8 cellular contexts compared by ENCODE assay signal in the genomic region with DNA sequence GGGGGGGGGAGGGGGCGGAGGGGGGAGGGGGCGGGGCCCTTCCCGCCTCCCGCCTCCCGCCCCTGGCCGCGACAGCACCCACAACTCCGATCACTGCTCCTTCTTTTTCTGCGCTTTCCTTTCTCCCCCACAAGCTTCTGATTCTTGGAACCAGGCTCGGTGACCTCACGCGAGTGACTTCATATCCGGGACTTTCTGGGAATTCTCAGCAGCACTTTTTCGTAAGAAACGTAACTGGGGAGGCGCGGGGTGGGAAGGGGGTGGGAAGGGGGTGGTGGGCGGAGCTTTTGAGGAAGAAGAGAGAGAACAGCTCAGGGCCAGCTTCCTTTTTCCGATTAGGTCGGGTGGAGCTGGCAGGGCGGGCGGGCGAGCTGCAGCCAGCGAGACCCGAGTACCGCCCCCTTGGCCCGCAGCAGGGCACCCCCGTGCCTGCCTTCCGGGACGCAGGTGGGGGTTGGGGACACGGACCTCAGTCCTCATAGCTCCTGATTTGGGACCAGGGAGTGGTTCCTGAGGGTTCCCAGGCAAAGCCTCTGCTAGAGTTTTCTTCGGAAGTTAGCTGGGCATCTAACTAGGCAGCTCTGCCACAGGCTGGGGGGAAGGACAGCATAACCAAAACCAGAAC. TPM values are rescaled to one million over a fixed set of nuclear protein-coding genes. Genes with fewer than 3 reads are reported as not detected.
DNase-seq lines count a peak whose midpoint lies in the region; ATAC-seq and TF ChIP-seq lines count a peak whose summit lies in the region.

No MANE protein-coding gene starts in this region.

- 1 to 6% methylated on average over 19 to 32 of the region's 32 CpGs for WGBS in GM23248 (ENCODE audit: low coverage in 1 of 2, low lambda C conversion rate in 2 of 2, missing lambda C conversion rate in 2 of 2), 2 experiments

- H3K9me2 ChIP-seq in GM23248 (ENCODE audit: insufficient read depth) = no peaks in the 10 kb centered on the region

- CTCF ChIA-PET in Caco-2 (lab: Charles Lee) = interaction anchor here (0.8 to 1.9 kb wide), 5 partner anchors 23 to 111 kb away, joined by 3 to 11 read pairs (median 4); no protein-coding TSS in a partner anchor
- CTCF ChIA-PET in activated CD4-positive, alpha-beta T cell treated with anti-CD3 and anti-CD28 coated beads for 36 hours (lab: Charles Lee) = interaction anchor here (0.7 to 4.1 kb wide), 7 partner anchors 10 to 114 kb away, joined by 3 to 24 read pairs (median 8); no protein-coding TSS in a partner anchor

- peak overlapping the region; percentile 78 for H3K27ac ChIP-seq in GM23248

- BruUV-seq in Caco-2 (replicated peaks; lab: Mats Ljungman, UMichigan) = no TSS peak

- in situ Hi-C loops in GM23248 (cut with MboI) = no loop called here

- H2AFZ ChIP-seq in GM23248 = peak overlapping the region; percentile 74

- H3K4me1 ChIP-seq in Caco-2 (peaks cover 24% of the 10 kb centered on the region), GM23248 (ENCODE audit: insufficient read depth) (peaks cover 15% of the 10 kb centered on the region)

- peak overlapping the region; percentile 94 for H3K27ac Mint-ChIP-seq in Caco-2 (ENCODE audit: unreplicated experiment)
- H3K27ac Mint-ChIP-seq in activated CD4-positive, alpha-beta T cell treated with anti-CD3 and anti-CD28 coated beads for 36 hours = peak overlapping the region; percentile 95

- H3K4me3 Mint-ChIP-seq in Caco-2 (ENCODE audit: unreplicated experiment) = peak overlapping the region; percentile 80
- peak overlapping the region; percentile 63 for H3K4me3 Mint-ChIP-seq in activated CD4-positive, alpha-beta T cell treated with anti-CD3 and anti-CD28 coated beads for 36 hours

- H3K9ac ChIP-seq in GM23248 = peak overlapping the region; percentile 80

- intact Hi-C loops in Caco-2 (cut with micrococcal nuclease; ENCODE audit: unreplicated experiment) = no loop called here
- intact Hi-C loops in activated CD4-positive, alpha-beta T cell treated with anti-CD3 and anti-CD28 coated beads for 36 hours (cut with DNase I, micrococcal nuclease) = loop anchor here in 1 of 2 experiments (2.0 kb wide), 1 partner anchor 125 kb away; the partner anchor contains the start of gene WDR48

- no peaks in the 10 kb centered on the region for H4K20me1 ChIP-seq in GM23248 (ENCODE audit: insufficient read depth)

- H3K27me3 Mint-ChIP-seq in Caco-2 (ENCODE audit: insufficient read depth, unreplicated experiment) = no peaks in the 10 kb centered on the region
- H3K27me3 Mint-ChIP-seq in activated CD4-positive, alpha-beta T cell treated with anti-CD3 and anti-CD28 coated beads for 36 hours = no peaks in the 10 kb centered on the region

- peak overlapping the region; percentile 42 for H3K4me3 ChIP-seq in Caco-2 (ENCODE audit: low read depth, low read length)
- H3K4me3 ChIP-seq in GM23248 = peak overlapping the region; percentile 69
- H3K4me3 ChIP-seq in choroid plexus epithelial cell (ENCODE audit: low read depth, low read length) = peak overlapping the region; percentile 61

- peaks cover 45% of the 10 kb centered on the region for H3K4me1 Mint-ChIP-seq in Caco-2 (ENCODE audit: low read depth, unreplicated experiment)
- peaks cover 48% of the 10 kb centered on the region for H3K4me1 Mint-ChIP-seq in activated CD4-positive, alpha-beta T cell treated with anti-CD3 and anti-CD28 coated beads for 36 hours

- peaks cover 42% of the 10 kb centered on the region for H3F3A ChIP-seq in GM23248 (ENCODE audit: insufficient read depth)

- H3K36me3 Mint-ChIP-seq in Caco-2 (ENCODE audit: insufficient read depth, unreplicated experiment) = peaks cover 13% of the 10 kb centered on the region
- H3K36me3 Mint-ChIP-seq in activated CD4-positive, alpha-beta T cell treated with anti-CD3 and anti-CD28 coated beads for 36 hours (ENCODE audit: low read depth) = no peaks in the 10 kb centered on the region

- H3K27me3 ChIP-seq in Caco-2 (replicated peaks; ENCODE audit: control insufficient read depth, insufficient read depth, low read length) (no peaks in the 10 kb centered on the region), GM23248 (replicated peaks; ENCODE audit: insufficient read depth) (no peaks in the 10 kb centered on the region)

- peaks cover 9% of the 10 kb centered on the region for H3K9me3 Mint-ChIP-seq in Caco-2 (ENCODE audit: unreplicated experiment)
- peaks cover 2% of the 10 kb centered on the region for H3K9me3 Mint-ChIP-seq in activated CD4-positive, alpha-beta T cell treated with anti-CD3 and anti-CD28 coated beads for 36 hours (ENCODE audit: low read depth)

- POLR2A ChIA-PET in Caco-2 (lab: Charles Lee) = interaction anchor here (0.8 kb wide), 2 partner anchors 27 to 70 kb away, joined by 3 read pairs; partner anchors contain the start of gene TTC21A
- POLR2A ChIA-PET in activated CD4-positive, alpha-beta T cell treated with anti-CD3 and anti-CD28 coated beads for 36 hours (lab: Charles Lee) = interaction anchor here (0.7 to 1.8 kb wide), 7 partner anchors 9 to 234 kb away, joined by 3 to 6 read pairs (median 3); partner anchors contain the start of gene XIRP1

- ATAC-seq in activated CD4-positive, alpha-beta T cell treated with anti-CD3 and anti-CD28 coated beads for 36 hours = peak; percentile 60
- no peak for ATAC-seq in GM19395 (IDR thresholded peaks at IDR 0.05; ENCODE audit: unreplicated experiment)

- H3K9me3 ChIP-seq in Caco-2 (no peaks in the 10 kb centered on the region), GM23248 (ENCODE audit: low read depth) (no peaks in the 10 kb centered on the region)

- TF ChIP-seq CTCF in Caco-2 (IDR thresholded peaks at IDR 0.05; ENCODE audit: insufficient read depth in 1 of 2, low read depth in 1 of 2, low read length in 1 of 2, severe bottlenecking in 1 of 2, unreplicated experiment in 1 of 2) (no peak), choroid plexus epithelial cell (conservative IDR thresholded peaks at IDR 0.05; ENCODE audit: low read depth, low read length) (no peak)

- H3K36me3 ChIP-seq in Caco-2 (ENCODE audit: control insufficient read depth, insufficient read depth, low read length) (no peaks in the 10 kb centered on the region), GM23248 (ENCODE audit: low read depth) (no peaks in the 10 kb centered on the region)

- H3K79me2 ChIP-seq in GM23248 (ENCODE audit: insufficient read depth) = no peaks in the 10 kb centered on the region

- H3K4me2 ChIP-seq in GM23248 (ENCODE audit: unreplicated experiment) = peak overlapping the region; percentile 82

- DNase-seq in Caco-2 (peak; percentile 70 to 82), GM23248 (peak; percentile 97), NCI-H2196 treated with DMSO at 0.1 percent for 48 hours (lab: John Stamatoyannopoulos, UW; ENCODE audit: unreplicated experiment) (peak; percentile 34), choroid plexus epithelial cell (ENCODE audit: low read depth) (peak; percentile 95), kidney glomerular epithelial cell (lab: John Stamatoyannopoulos, UW) (peak; percentile 70)
- DNase-seq in activated CD4-positive, alpha-beta T cell treated with anti-CD3 and anti-CD28 coated beads for 36 hours = peak; percentile 87
- peak in 2 of 3 donors; percentile 65 to 71 for DNase-seq in stimulated activated CD4-positive, alpha-beta T cell treated with anti-CD3 and anti-CD28 coated beads, Interleukin-12 subunit alpha, Interleukin-12 subunit beta, amount 100 ng/mL, for 48 hours (ENCODE audit: low read depth in 2 of 3, low spot score in 1 of 3)

RNA-seq across cellular contexts. Expression of gene XIRP1, which starts 14.6 kb away (rescaled TPM):
- 0.14 TPM in 1 of 2 replicates, not detected in the other for total RNA-seq in Caco-2 (2022)
- total RNA-seq in GM23248 (2014; rRNA removed; shearing (Covaris generic)) = not detected in 2 replicates
- polyA plus RNA-seq in GM23248 (2016; fragmentation: Nextera tagmentation; extraction: Ambion mirVana) = not detected in 2 replicates
- 1 to 10 TPM; 1.4 to 2.2 TPM for total RNA-seq in activated CD4-positive, alpha-beta T cell treated with anti-CD3 and anti-CD28 coated beads for 36 hours

RNA-seq across cellular contexts. Expression of gene CSRNP1, which starts 24.4 kb away (rescaled TPM):
- total RNA-seq in Caco-2 (2022) = 12.6 and 13.5 TPM in 2 replicates
- 22.5 and 23.1 TPM in 2 replicates for total RNA-seq in GM23248 (2014; rRNA removed; shearing (Covaris generic))
- polyA plus RNA-seq in GM23248 (2016; fragmentation: Nextera tagmentation; extraction: Ambion mirVana) = 14.2 and 16.4 TPM in 2 replicates
- 10 to 100 TPM; 68.3 to 78.5 TPM for total RNA-seq in activated CD4-positive, alpha-beta T cell treated with anti-CD3 and anti-CD28 coated beads for 36 hours

Comparison
In these comparisons a context has a peak if more than half of its experiments do, and no peak if none do; other contexts are left out.
1. DNase-seq: peak in every context shown above with its lines; median percentile 97 in GM23248; 95 in choroid plexus epithelial cell; 87 in activated CD4-positive, alpha-beta T cell treated with anti-CD3 and anti-CD28 coated beads for 36 hours; 76 in Caco-2; 70 in kidney glomerular epithelial cell; 68 in stimulated activated CD4-positive, alpha-beta T cell treated with anti-CD3 and anti-CD28 coated beads, Interleukin-12 subunit alpha, Interleukin-12 subunit beta, amount 100 ng/mL, for 48 hours; 34 in NCI-H2196 treated with DMSO at 0.1 percent for 48 hours.